10 cellular contexts compared by ENCODE assay signal in the genomic region with DNA sequence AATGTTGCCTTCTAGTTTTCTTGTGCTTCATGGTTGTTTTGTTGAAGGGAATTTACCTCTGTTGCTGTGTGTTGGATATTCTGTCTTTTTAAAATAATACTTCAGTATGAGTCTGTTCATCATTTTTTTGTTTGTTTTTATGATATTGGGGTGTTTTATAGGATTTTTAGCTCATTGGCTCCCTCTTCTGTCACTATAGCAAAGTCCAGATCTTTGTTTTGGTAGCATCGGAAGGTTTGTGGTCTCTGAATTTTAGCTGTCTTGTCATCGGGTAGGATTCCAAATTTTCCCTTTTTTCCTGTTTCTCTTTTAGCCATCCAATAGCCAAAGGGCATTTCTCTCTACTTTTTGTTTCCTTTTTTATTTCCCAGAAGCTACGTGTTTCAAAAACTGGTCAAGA.
DNase-seq lines count a peak whose midpoint lies in the region; ATAC-seq, FAIRE-seq and TF ChIP-seq lines count a peak whose summit lies in the region.
"Had no signal": no experiment of that assay in that cellular context is flagged by ENCODE, and none has a peak within 500 bp of the region (broad histone marks: within the 10 kb centered on the region; RNA-seq: fewer than 3 reads in every experiment).

No MANE protein-coding gene starts in this region.

- TF ChIP-seq CTCF in AG04449 (IDR thresholded peaks at IDR 0.05; ENCODE audit: insufficient read depth, low read length, missing control alignments) = peak; percentile 36
- TF ChIP-seq CTCF in GM12873 (IDR thresholded peaks at IDR 0.05; ENCODE audit: insufficient read depth, low read depth, low read length, missing control alignments) = peak; percentile 50
- peak; percentile 57 to 58 for TF ChIP-seq CTCF in fibroblast of lung (conservative IDR thresholded peaks at IDR 0.05 in 1 of 2, IDR thresholded peaks at IDR 0.05 in 1 of 2; ENCODE audit: low read depth in 1 of 2, low read length in 2 of 2)

- H3K9me3 ChIP-seq in fibroblast of lung (ENCODE audit: control insufficient read depth, insufficient read depth, low read depth, low read length) (no peaks in the 10 kb centered on the region), aorta (ENCODE audit: control insufficient read depth, low read length) (no peaks in the 10 kb centered on the region)

- WGBS in aorta, 2 donors = 80 to 81% methylated on average over 3 of the region's 3 CpGs

- H3K79me2 ChIP-seq in fibroblast of lung (ENCODE audit: control insufficient read depth, insufficient read depth, low read length) = no peaks in the 10 kb centered on the region

- no peak overlapping the region for H3K4me2 ChIP-seq in fibroblast of lung (ENCODE audit: extremely low read depth, insufficient read depth, low read length)

- no peak overlapping the region for H2AFZ ChIP-seq in fibroblast of lung (ENCODE audit: low read length)

- H3K9me3 Mint-ChIP-seq in stimulated activated naive B cell treated with anti-CD40 and anti-IgM and Interleukin-4, amounts not matched to agents 10 μg/mL and 1 μg/mL and 100 μg/mL, for 72 hours = peaks cover 31 to 42% of the 10 kb centered on the region in 2 donors

- intact Hi-C loops in aorta (cut with DNase I) = no loop called here

- H3K36me3 ChIP-seq in fibroblast of lung (ENCODE audit: control insufficient read depth, insufficient read depth, low read length) = no peaks in the 10 kb centered on the region
- no peaks in the 10 kb centered on the region for H3K36me3 ChIP-seq in aorta (ENCODE audit: control insufficient read depth in 1 of 2, insufficient read depth in 2 of 2, low read length in 1 of 2)

- peak; percentile 5 for FAIRE-seq in RCC 7860 (lab: Jason Lieb, UNC)

- H3K27me3 Mint-ChIP-seq in stimulated activated naive B cell treated with anti-CD40 and anti-IgM and Interleukin-4, amounts not matched to agents 10 μg/mL and 1 μg/mL and 100 μg/mL, for 72 hours = no peaks in the 10 kb centered on the region
- H3K27me3 Mint-ChIP-seq: memory B cell had no signal

- DNase-seq in AG04449 (ENCODE audit: low read depth, low spot score) (no peak), RCC 7860 (ENCODE audit: low spot score) (no peak), fibroblast of lung (ENCODE audit: low read depth in 2 of 2) (peak in 1 of 2 donors; percentile 43), aorta (no peak), 8988T (no peak)
- DNase-seq in stimulated activated naive B cell treated with anti-CD40 and anti-IgM and Interleukin-4, amounts not matched to agents 10 μg/mL and 1 μg/mL and 100 μg/mL, for 72 hours = no peak
- DNase-seq: GDM1 had no signal

- no peak overlapping the region for H3K27ac ChIP-seq in fibroblast of lung (ENCODE audit: insufficient read depth, low read length)
- no peak overlapping the region for H3K27ac ChIP-seq in aorta (ENCODE audit: low read depth in 1 of 2, low read length in 2 of 2)

- H3K4me1 Mint-ChIP-seq in stimulated activated naive B cell treated with anti-CD40 and anti-IgM and Interleukin-4, amounts not matched to agents 10 μg/mL and 1 μg/mL and 100 μg/mL, for 72 hours = peaks cover 3 to 11% of the 10 kb centered on the region in 2 donors

- CTCF ChIA-PET in AG04449 (lab: Yijun Ruan, JAX) = interaction anchor here (0.6 to 3.0 kb wide), 18 partner anchors 10 to 1026 kb away, joined by 3 to 19 read pairs (median 4); no protein-coding TSS in a partner anchor

- H3K4me3 Mint-ChIP-seq in stimulated activated naive B cell treated with anti-CD40 and anti-IgM and Interleukin-4, amounts not matched to agents 10 μg/mL and 1 μg/mL and 100 μg/mL, for 72 hours = no peak overlapping the region
- H3K4me3 Mint-ChIP-seq: memory B cell had no signal

- no peak overlapping the region for H3K27ac Mint-ChIP-seq in stimulated activated naive B cell treated with anti-CD40 and anti-IgM and Interleukin-4, amounts not matched to agents 10 μg/mL and 1 μg/mL and 100 μg/mL, for 72 hours
- H3K27ac Mint-ChIP-seq: memory B cell had no signal

- H3K4me1 ChIP-seq in fibroblast of lung (ENCODE audit: control insufficient read depth, extremely low read depth, insufficient read depth, low read length) (no peaks in the 10 kb centered on the region), aorta (ENCODE audit: control insufficient read depth in 1 of 2, insufficient read depth in 2 of 2, low read length in 2 of 2) (no peaks in the 10 kb centered on the region)

- no peaks in the 10 kb centered on the region for H4K20me1 ChIP-seq in fibroblast of lung (ENCODE audit: control insufficient read depth, extremely low read depth, insufficient read depth, low read length)

- H3K4me3 ChIP-seq in AG04449 (ENCODE audit: low read depth, low read length) = no peak overlapping the region
- no peak overlapping the region for H3K4me3 ChIP-seq in fibroblast of lung (replicated peaks in 1 of 4; ENCODE audit: control extremely low read depth in 1 of 4, insufficient read depth in 1 of 4, low read depth in 3 of 4, low read length in 4 of 4)
- H3K4me3 ChIP-seq in aorta (ENCODE audit: low read length in 2 of 2) = no peak overlapping the region

- no peak for ATAC-seq in GM19455 (IDR thresholded peaks at IDR 0.05; ENCODE audit: unreplicated experiment)
- no peak for ATAC-seq in aorta (ENCODE audit: low FRiP score)
- no peak for ATAC-seq in stimulated activated naive B cell treated with anti-CD40 and anti-IgM and Interleukin-4, amounts not matched to agents 10 μg/mL and 1 μg/mL and 100 μg/mL, for 72 hours (replicated peaks)

- no peak overlapping the region for H3K9ac ChIP-seq in fibroblast of lung (ENCODE audit: insufficient read depth, low read length)

- POLR2A ChIA-PET in AG04449 (lab: Yijun Ruan, JAX) = no interaction called here

- H3K27me3 ChIP-seq in fibroblast of lung (ENCODE audit: control insufficient read depth, insufficient read depth, low read length) (no peaks in the 10 kb centered on the region), aorta (ENCODE audit: control insufficient read depth in 1 of 2, insufficient read depth in 2 of 2, low read length in 1 of 2) (no peaks in the 10 kb centered on the region)

- peaks cover 65 to 75% of the 10 kb centered on the region in 2 donors for H3K36me3 Mint-ChIP-seq in stimulated activated naive B cell treated with anti-CD40 and anti-IgM and Interleukin-4, amounts not matched to agents 10 μg/mL and 1 μg/mL and 100 μg/mL, for 72 hours
